In the genomic region with DNA sequence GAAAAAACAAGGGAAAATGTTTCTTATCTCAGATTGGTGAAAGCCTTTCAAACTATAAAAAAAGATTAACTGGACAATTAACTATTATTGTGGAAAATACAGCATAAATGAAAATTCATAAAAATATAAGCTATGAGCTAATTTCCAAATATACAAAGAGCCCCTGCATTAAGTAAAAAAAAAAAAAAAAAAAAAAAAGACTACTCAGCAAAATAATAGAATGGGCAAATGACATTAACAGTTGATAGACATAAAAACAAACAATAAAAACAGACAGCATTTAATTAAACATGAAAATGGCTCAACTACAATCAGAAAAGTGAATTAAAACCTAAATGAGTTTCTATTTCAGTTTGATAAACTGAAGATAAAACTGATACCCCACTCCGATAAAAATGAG, we compare ENCODE assay signal across 29 cellular contexts.
"Had no signal": no experiment of that assay in that cellular context is flagged by ENCODE, and none has a peak within 500 bp of the region (broad histone marks: within the 10 kb centered on the region; RNA-seq: fewer than 3 reads in every experiment).

No MANE protein-coding gene starts in this region.

- H3K4me1 ChIP-seq: colonic mucosa, esophagus muscularis mucosa, foreskin keratinocyte, psoas muscle, spleen, suprapubic skin, thyroid gland, vagina had no signal

- H3K27ac ChIP-seq: colonic mucosa, esophagus muscularis mucosa, foreskin keratinocyte, ovary, psoas muscle, skin epidermis, spleen, suprapubic skin, thyroid gland, vagina had no signal

- ATAC-seq: foreskin keratinocyte; left lobe of liver; natural killer cell; psoas muscle; right cardiac atrium; stimulated activated naive CD8-positive, alpha-beta T cell treated with anti-CD3 and anti-CD28 coated beads, Interleukin-15, amount 100 ng/mL, for 72 hours had no signal

- H3K27me3 ChIP-seq: colonic mucosa, esophagus muscularis mucosa, foreskin keratinocyte, ovary, spleen, suprapubic skin, thyroid gland, vagina had no signal

- H3K9me3 Mint-ChIP-seq: dendritic cell treated with granulocyte-macrophage colony-stimulating factor and Interleukin-4, amounts not matched to agents 40 ng/mL and 50 ng/mL, for 4 days; endodermal cell; immature natural killer cell; memory B cell; natural killer cell; stimulated activated naive CD8-positive, alpha-beta T cell treated with anti-CD3 and anti-CD28 coated beads, Interleukin-15, amount 100 ng/mL, for 72 hours had no signal

- H3K36me3 ChIP-seq: colonic mucosa, ovary had no signal

- H3K27ac Mint-ChIP-seq: dendritic cell treated with granulocyte-macrophage colony-stimulating factor and Interleukin-4, amounts not matched to agents 40 ng/mL and 50 ng/mL, for 4 days; endodermal cell; memory B cell; natural killer cell had no signal

- H3K9me3 ChIP-seq: colonic mucosa, esophagus muscularis mucosa, ovary, psoas muscle, spleen, suprapubic skin, thyroid gland, vagina had no signal

- H3K4me3 ChIP-seq: colonic mucosa, esophagus muscularis mucosa, lung, ovary, psoas muscle, skin epidermis, spleen, suprapubic skin, thyroid gland, vagina had no signal

- H3K27me3 Mint-ChIP-seq: dendritic cell treated with granulocyte-macrophage colony-stimulating factor and Interleukin-4, amounts not matched to agents 40 ng/mL and 50 ng/mL, for 4 days; memory B cell; stimulated activated naive CD8-positive, alpha-beta T cell treated with anti-CD3 and anti-CD28 coated beads, Interleukin-15, amount 100 ng/mL, for 72 hours had no signal

- FAIRE-seq: endothelial cell of umbilical vein had no signal

- H3K4me3 Mint-ChIP-seq: dendritic cell treated with granulocyte-macrophage colony-stimulating factor and Interleukin-4, amounts not matched to agents 40 ng/mL and 50 ng/mL, for 4 days; endodermal cell; immature natural killer cell; memory B cell; natural killer cell; stimulated activated naive CD8-positive, alpha-beta T cell treated with anti-CD3 and anti-CD28 coated beads, Interleukin-15, amount 100 ng/mL, for 72 hours had no signal

- H3K4me1 Mint-ChIP-seq: endodermal cell; memory B cell; stimulated activated naive CD8-positive, alpha-beta T cell treated with anti-CD3 and anti-CD28 coated beads, Interleukin-15, amount 100 ng/mL, for 72 hours had no signal

- DNase-seq: colonic mucosa; effector CD8-positive, alpha-beta T cell; endodermal cell; foreskin keratinocyte; hypothalamus; immature natural killer cell; islet precursor cell; natural killer cell; occipital lobe; ovary; posterior cingulate gyrus; psoas muscle; right cardiac atrium; spleen; stimulated activated CD4-positive, alpha-beta T cell treated with anti-CD3 and anti-CD28 coated beads, Interleukin-4, amount 100 ng/mL, for 1 hour; stimulated activated CD8-positive, alpha-beta memory T cell treated with anti-CD3 and anti-CD28 coated beads, Interleukin-4, amount 100 ng/mL, for 48 hours; stimulated activated naive CD4-positive, alpha-beta T cell; stimulated activated naive CD8-positive, alpha-beta T cell treated with anti-CD3 and anti-CD28 coated beads, Interleukin-15, amount 100 ng/mL, for 72 hours; thyroid gland; trophoblast cell had no signal
